ENCODE assay signal across 11 cellular contexts in genomic region chr16:54171855-54172537, GRCh38.
DNase-seq lines count a peak whose midpoint lies in the region; ATAC-seq and TF ChIP-seq lines count a peak whose summit lies in the region.
"Had no signal": no experiment of that assay in that cellular context is flagged by ENCODE, and none has a peak within 500 bp of the region (broad histone marks: within the 10 kb centered on the region; RNA-seq: fewer than 3 reads in every experiment).

No MANE protein-coding gene starts in this region.

- no peak overlapping the region for H3K9ac ChIP-seq in endocrine pancreas (ENCODE audit: control insufficient read depth, insufficient read depth, low read length)

- H3K36me3 ChIP-seq in endocrine pancreas (ENCODE audit: control insufficient read depth, insufficient read depth, low read length) (no peaks in the 10 kb centered on the region), Peyer's patch (no peaks in the 10 kb centered on the region)
- H3K36me3 ChIP-seq: HAP-1, uterus had no signal

- no peak overlapping the region for H3K27ac ChIP-seq in Peyer's patch
- H3K27ac ChIP-seq: uterus had no signal

- H3K9me3 ChIP-seq in endocrine pancreas (ENCODE audit: control insufficient read depth, low read length) (no peaks in the 10 kb centered on the region), Peyer's patch (no peaks in the 10 kb centered on the region)
- H3K9me3 ChIP-seq: HAP-1, uterus had no signal

- TF ChIP-seq POLR2A in Peyer's patch (IDR thresholded peaks at IDR 0.05), result no peak

- intact Hi-C loops in Right ventricle myocardium inferior (cut with DNase I), result loop anchor here (10.0 kb wide), 1 partner anchor 207 kb away; no protein-coding TSS in a partner anchor

- H3K4me1 ChIP-seq in endocrine pancreas (ENCODE audit: control insufficient read depth, insufficient read depth, low read length) (peaks cover 3% of the 10 kb centered on the region), Peyer's patch (peaks cover 0 to 7% (median 0%) of the 10 kb centered on the region in 4 donors)
- H3K4me1 ChIP-seq: HAP-1, uterus had no signal

- peak overlapping the region; percentile 50 for H3K4me3 ChIP-seq in endocrine pancreas (ENCODE audit: control insufficient read depth, insufficient read depth, low read length)
- H3K4me3 ChIP-seq in Peyer's patch, result no peak overlapping the region
- H3K4me3 ChIP-seq: HAP-1, uterus had no signal

- TF ChIP-seq CTCF in Peyer's patch (IDR thresholded peaks at IDR 0.05), result no peak

- H3K27me3 ChIP-seq in endocrine pancreas (ENCODE audit: control insufficient read depth, insufficient read depth, low read length) (no peaks in the 10 kb centered on the region), Peyer's patch (no peaks in the 10 kb centered on the region)
- H3K27me3 ChIP-seq: uterus had no signal

- no peak for ATAC-seq in Right ventricle myocardium inferior

- DNase-seq in GM04504 (ENCODE audit: low read depth) (peak; percentile 23), NCI-H526 treated with DMSO at 0.1 percent for 48 hours (lab: John Stamatoyannopoulos, UW) (peak; percentile 71), retina (peak; percentile 72), Peyer's patch (no peak), Right ventricle myocardium inferior (ENCODE audit: missing footprints) (no peak), GF-D8 (lab: John Stamatoyannopoulos, UW) (no peak)
- DNase-seq: activated T-cell treated with anti-CD3 and anti-CD28 coated beads, Interleukin-2, amount 50 U/mL, for 48 hours; midbrain; uterus had no signal

Comparison
In these comparisons a context has a peak if more than half of its experiments do, and no peak if none do; other contexts are left out.
1. DNase-seq: peak in GM04504 (single experiment), NCI-H526 treated with DMSO at 0.1 percent for 48 hours (single experiment) and retina (single experiment); none in Peyer's patch (0 of 3), Right ventricle myocardium inferior (single experiment) and GF-D8 (single experiment).